2 cellular contexts compared by ENCODE assay signal in genomic region chr1:38997034-38997900, GRCh38.
TF ChIP-seq lines count a peak whose summit lies in the region.

No MANE protein-coding gene starts in this region.

TF ChIP-seq in H1, 55 proteins besides CTCF, POLR2A, EP300 and RAD21:
- TF ChIP-seq RNF2 (IDR thresholded peaks at IDR 0.05; ENCODE audit: borderline replicate concordance, low read depth, low read length, missing control alignments, poor library complexity, severe bottlenecking), result no peak
- TF ChIP-seq TEAD4 (IDR thresholded peaks at IDR 0.05; ENCODE audit: low read depth, low read length), result no peak
- TF ChIP-seq BACH1 (IDR thresholded peaks at IDR 0.05; ENCODE audit: low read length), result no peak
- no peak for TF ChIP-seq SP4 (IDR thresholded peaks at IDR 0.05; ENCODE audit: low read length)
- TF ChIP-seq EZH2 (IDR thresholded peaks at IDR 0.05; ENCODE audit: low read depth, low read length, severe bottlenecking), result no peak
- TF ChIP-seq MAX (IDR thresholded peaks at IDR 0.05), result no peak
- no peak for TF ChIP-seq YY1 (IDR thresholded peaks at IDR 0.05; ENCODE audit: low read depth, low read length)
- TF ChIP-seq RXRA (IDR thresholded peaks at IDR 0.05; ENCODE audit: insufficient read depth, low read depth, low read length), result no peak
- TF ChIP-seq POLR2AphosphoS5 (IDR thresholded peaks at IDR 0.05; ENCODE audit: low read depth, low read length), result no peak; the same call in 1 of the 2 replicates

TF ChIP-seq in GM12891, 5 proteins besides CTCF, POLR2A, EP300 and RAD21:
- TF ChIP-seq PAX5 (IDR thresholded peaks at IDR 0.05; ENCODE audit: insufficient read depth, low read length, severe bottlenecking), result no peak
- no peak for TF ChIP-seq POLR2AphosphoS5 (IDR thresholded peaks at IDR 0.05; ENCODE audit: low read depth, low read length)
- no peak for TF ChIP-seq SPI1 (IDR thresholded peaks at IDR 0.05; ENCODE audit: low read depth, low read length)
- TF ChIP-seq TAF1 (IDR thresholded peaks at IDR 0.05; ENCODE audit: low read depth, low read length), result no peak
- TF ChIP-seq POU2F2 (IDR thresholded peaks at IDR 0.05; ENCODE audit: low read depth, low read length), result no peak
